ENCODE assay signal across 10 cellular contexts in genomic region chr14:63510538-63510937, GRCh38. TPM values are rescaled to one million over a fixed set of nuclear protein-coding genes. Genes with fewer than 3 reads are reported as not detected.
DNase-seq lines count a peak whose midpoint lies in the region; ATAC-seq and TF ChIP-seq lines count a peak whose summit lies in the region.
"Had no signal": no experiment of that assay in that cellular context is flagged by ENCODE, and none has a peak within 500 bp of the region (broad histone marks: within the 10 kb centered on the region; RNA-seq: fewer than 3 reads in every experiment).

No MANE protein-coding gene starts in this region.

- no peak overlapping the region for H3K4ac ChIP-seq in H9 (ENCODE audit: low read depth, low read length)

- H2AK5ac ChIP-seq in H9 (ENCODE audit: insufficient read length, low read length), result no peak overlapping the region

- H4K20me1 ChIP-seq in H9 (ENCODE audit: control insufficient read depth, insufficient read depth, insufficient read length) (no peaks in the 10 kb centered on the region), smooth muscle cell (ENCODE audit: low read depth) (peaks cover 92% of the 10 kb centered on the region)

- H3K36me3 ChIP-seq in smooth muscle cell (ENCODE audit: low read depth), result no peaks in the 10 kb centered on the region

- H3K18ac ChIP-seq in H9 (ENCODE audit: insufficient read length, low read depth, low read length), result no peak overlapping the region

- peaks cover 5% of the 10 kb centered on the region for H3K79me1 ChIP-seq in H9 (ENCODE audit: insufficient read depth, low read depth, low read length, poor library complexity, severe bottlenecking)

- H2BK15ac ChIP-seq in H9 (ENCODE audit: low read depth, low read length), result no peak overlapping the region

- no peak overlapping the region for H3K23ac ChIP-seq in H9 (ENCODE audit: insufficient read length, low read depth, low read length)

- H2BK20ac ChIP-seq in H9 (ENCODE audit: low read depth, low read length, poor library complexity, severe bottlenecking), result no peak overlapping the region

- no peak overlapping the region for H2BK5ac ChIP-seq in H9 (ENCODE audit: insufficient read length, low read length)

- no peaks in the 10 kb centered on the region for H3F3A ChIP-seq in smooth muscle cell (ENCODE audit: low read depth)

- no peak overlapping the region for H2AFZ ChIP-seq in H9 (ENCODE audit: low read length)
- no peak overlapping the region for H2AFZ ChIP-seq in smooth muscle cell (ENCODE audit: low read depth)

- no peak overlapping the region for H2BK120ac ChIP-seq in H9 (ENCODE audit: low read depth, low read length, poor library complexity, severe bottlenecking)

- DNase-seq in H9 (no peak), Kasumi-1 (lab: John Stamatoyannopoulos, UW) (peak; percentile 35 to 53), glutamatergic neuron (no peak), NCI-H82 (lab: John Stamatoyannopoulos, UW) (no peak), smooth muscle cell (lab: John Stamatoyannopoulos, UW; ENCODE audit: unreplicated experiment) (no peak), DMS79 (lab: John Stamatoyannopoulos, UW) (no peak), KG1 (lab: John Stamatoyannopoulos, UW) (no peak)
- DNase-seq: NCI-H1930, testis had no signal

- H3T11ph ChIP-seq in H9 (ENCODE audit: low read length), result no peak overlapping the region

- H4K91ac ChIP-seq in H9 (ENCODE audit: insufficient read length, low read depth, low read length), result no peak overlapping the region

- H3K79me2 ChIP-seq in H9 (ENCODE audit: insufficient read depth, low read length) (peaks cover 11% of the 10 kb centered on the region; the same call in 1 of the 2 replicates), smooth muscle cell (ENCODE audit: low read depth) (peaks cover 93% of the 10 kb centered on the region)

- no peak overlapping the region for H4K5ac ChIP-seq in H9 (ENCODE audit: insufficient read length, low read depth, low read length)

- TF ChIP-seq CTCF in H9 (conservative IDR thresholded peaks at IDR 0.05) (no peak), glutamatergic neuron (IDR thresholded peaks at IDR 0.05; ENCODE audit: partially characterized antibody, unreplicated experiment) (no peak), smooth muscle cell (IDR thresholded peaks at IDR 0.05; ENCODE audit: borderline replicate concordance, insufficient read depth, poor library complexity, severe bottlenecking) (no peak)

- no peak overlapping the region for H3K56ac ChIP-seq in H9 (ENCODE audit: insufficient read length, low read depth, low read length)

- H3K9ac ChIP-seq in H9 (ENCODE audit: extremely low read depth, insufficient read length, low read length), result no peak overlapping the region
- H3K9ac ChIP-seq in smooth muscle cell (ENCODE audit: low read depth), result no peak overlapping the region

- peaks cover 16 to 26% of the 10 kb centered on the region in 2 experiments for H3K4me1 Mint-ChIP-seq in H9
- H3K4me1 Mint-ChIP-seq in glutamatergic neuron (ENCODE audit: low read depth, unreplicated experiment), result peaks cover 22% of the 10 kb centered on the region

- H3K27ac Mint-ChIP-seq in H9 (peak overlapping the region in 2 of 3 experiments; percentile 15 to 17; a peak in 2 of 7 replicates), glutamatergic neuron (ENCODE audit: unreplicated experiment) (peak overlapping the region; percentile 31)

- H3K27ac ChIP-seq in H9 (ENCODE audit: insufficient read length, low read depth, low read length) (no peak overlapping the region), smooth muscle cell (ENCODE audit: low read depth) (no peak overlapping the region)
- H3K27ac ChIP-seq: testis had no signal

- H3K4me3 ChIP-seq in smooth muscle cell, result no peak overlapping the region
- H3K4me3 ChIP-seq: testis had no signal

- H3K9me3 Mint-ChIP-seq in H9 (no peaks in the 10 kb centered on the region), glutamatergic neuron (ENCODE audit: unreplicated experiment) (no peaks in the 10 kb centered on the region)

- ATAC-seq in GM18867 (IDR thresholded peaks at IDR 0.05; ENCODE audit: unreplicated experiment), result peak; percentile 85

- WGBS in H9 (ENCODE audit: extremely low coverage, insufficient read length, low lambda C conversion rate), result no CpG with 5 or more reads among the region's 5 CpGs
- 88% methylated on average over 5 of the region's 5 CpGs for WGBS in smooth muscle cell (ENCODE audit: low lambda C conversion rate)

- H3K4me3 Mint-ChIP-seq in H9 (no peak overlapping the region), glutamatergic neuron (ENCODE audit: unreplicated experiment) (no peak overlapping the region)

- no peaks in the 10 kb centered on the region for H3K23me2 ChIP-seq in H9 (ENCODE audit: insufficient read length, low read depth, low read length, poor library complexity, severe bottlenecking)

- H3K4me1 ChIP-seq in H9 (ENCODE audit: insufficient read depth, low read length) (no peaks in the 10 kb centered on the region), smooth muscle cell (ENCODE audit: low read depth) (peaks cover 4% of the 10 kb centered on the region)
- H3K4me1 ChIP-seq: testis had no signal

- H3K27me3 Mint-ChIP-seq in H9 (ENCODE audit: low read depth) (no peaks in the 10 kb centered on the region), glutamatergic neuron (ENCODE audit: unreplicated experiment) (no peaks in the 10 kb centered on the region)

- H3K27me3 ChIP-seq in H9 (ENCODE audit: insufficient read depth, low read length) (no peaks in the 10 kb centered on the region), smooth muscle cell (ENCODE audit: low read depth) (no peaks in the 10 kb centered on the region)
- H3K27me3 ChIP-seq: testis had no signal

- no peaks in the 10 kb centered on the region for H3K9me3 ChIP-seq in H9 (ENCODE audit: control insufficient read depth, low read depth, low read length)
- no peaks in the 10 kb centered on the region for H3K9me3 ChIP-seq in smooth muscle cell (replicated peaks; ENCODE audit: low read depth)
- H3K9me3 ChIP-seq: testis had no signal

- H3K4me2 ChIP-seq in H9 (ENCODE audit: insufficient read depth, insufficient read length, low read length) (no peak overlapping the region), smooth muscle cell (no peak overlapping the region)

- H2BK12ac ChIP-seq in H9 (ENCODE audit: insufficient read length, low read depth, low read length), result no peak overlapping the region

- H3K36me3 Mint-ChIP-seq in H9 (ENCODE audit: insufficient read depth in 1 of 3, low read depth in 3 of 3) (peaks cover 4 to 16% (median 12%) of the 10 kb centered on the region in 3 experiments), glutamatergic neuron (ENCODE audit: unreplicated experiment) (peaks cover 8% of the 10 kb centered on the region)

- H4K8ac ChIP-seq in H9 (replicated peaks; ENCODE audit: insufficient read length, low read depth, low read length), result no peak overlapping the region

- H3K14ac ChIP-seq in H9 (ENCODE audit: insufficient read depth, low read length), result no peak overlapping the region

RNA-seq across cellular contexts. Expression of gene PPP2R5E, which starts 32.6 kb away (rescaled TPM):
- total RNA-seq in H9 (2021), result 63.0 and 65.8 TPM in 2 replicates
- 67.7 TPM for total RNA-seq in glutamatergic neuron (ENCODE audit: unreplicated experiment)
- total RNA-seq in smooth muscle cell, result 25.7 and 47.7 TPM in 2 replicates
- polyA plus RNA-seq in smooth muscle cell, result 30.4 and 31.7 TPM in 2 replicates

Comparison
In these comparisons a context has a peak if more than half of its experiments do, and no peak if none do; other contexts are left out.
1. DNase-seq: peak in Kasumi-1 (2 of 2); none in H9 (single experiment), glutamatergic neuron (single experiment), NCI-H82 (single experiment), smooth muscle cell (single experiment), DMS79 (single experiment) and KG1 (single experiment).